ENCODE assay signal across 8 cellular contexts in genomic region chr19:17332677-17333581, GRCh38. TPM values are rescaled to one million over a fixed set of nuclear protein-coding genes. Genes with fewer than 3 reads are reported as not detected.
DNase-seq lines count a peak whose midpoint lies in the region; ATAC-seq, FAIRE-seq and TF ChIP-seq lines count a peak whose summit lies in the region.

No MANE protein-coding gene starts in this region.

- ATAC-seq in T-cell (replicated peaks in 1 of 4) (no peak), HG02642 (IDR thresholded peaks at IDR 0.05; ENCODE audit: poor library complexity, unreplicated experiment) (no peak), gastroesophageal sphincter (no peak)
- ATAC-seq in stimulated activated naive CD8-positive, alpha-beta T cell treated with anti-CD3 and anti-CD28 coated beads, Interleukin-15, Interleukin-2, amounts not matched to agents 100 U/mL and 50 U/mL, for 24 hours = no peak

- no peak for TF ChIP-seq POLR2A in gastroesophageal sphincter (IDR thresholded peaks at IDR 0.05)

- POLR2A ChIA-PET in T-cell (lab: Charles Lee) = interaction anchor here (0.5 to 0.7 kb wide), 4 partner anchors 10 to 280 kb away, joined by 3 to 4 read pairs (median 4); partner anchors contain the start of gene DDA1 (in 1 of the 2)

- CTCF ChIA-PET in T-cell (lab: Charles Lee) = interaction anchor here (0.6 to 1.5 kb wide), 3 partner anchors 24 to 52 kb away, joined by 3 to 13 read pairs (median 5); partner anchors contain the start of genes ABHD8 (in 1 of the 2) and DDA1 (in 1 of the 2)

- WGBS in gastroesophageal sphincter (ENCODE audit: low coverage in 1 of 2), 2 donors = 98 to 100% methylated on average over 1 to 14 of the region's 45 CpGs

- H3K27me3 ChIP-seq in gastroesophageal sphincter = peaks cover 30% of the 10 kb centered on the region

- peaks cover 40 to 44% (median 42%) of the 10 kb centered on the region in 3 donors for H3K4me1 Mint-ChIP-seq in T-cell

- no peak for TF ChIP-seq EP300 in gastroesophageal sphincter (IDR thresholded peaks at IDR 0.05)

- no peak overlapping the region for H3K27ac ChIP-seq in gastroesophageal sphincter

- TF ChIP-seq CTCF in epithelial cell of esophagus (IDR thresholded peaks at IDR 0.05; ENCODE audit: insufficient read depth, low read depth, low read length, missing control alignments) = no peak
- TF ChIP-seq CTCF in gastroesophageal sphincter (IDR thresholded peaks at IDR 0.05) = no peak

- no peaks in the 10 kb centered on the region for H3K9me3 Mint-ChIP-seq in T-cell

- peaks cover 0 to 55% (median 27%) of the 10 kb centered on the region in 3 donors for H3K4me1 ChIP-seq in gastroesophageal sphincter

- H3K27ac Mint-ChIP-seq in T-cell = peak overlapping the region in 1 of 2 donors; percentile 16

- DNase-seq in DMS153 (lab: John Stamatoyannopoulos, UW) = peak; percentile 61
- DNase-seq in DMS153 treated with DMSO at 0.1 percent for 48 hours (lab: John Stamatoyannopoulos, UW; ENCODE audit: unreplicated experiment) = no peak
- peak; percentile 48 for DNase-seq in HTR-8/SVneo (ENCODE audit: insufficient read length, low spot score)
- peak in 17 of 34 experiments; percentile 23 to 58 (median 36) for DNase-seq in T-cell
- peak; percentile 66 for DNase-seq in epithelial cell of esophagus (ENCODE audit: low read depth)
- DNase-seq in stimulated activated naive CD8-positive, alpha-beta T cell treated with anti-CD3 and anti-CD28 coated beads, Interleukin-15, Interleukin-2, amounts not matched to agents 100 U/mL and 50 U/mL, for 24 hours = peak; percentile 52

- H3K36me3 Mint-ChIP-seq in T-cell = no peaks in the 10 kb centered on the region

- no peaks in the 10 kb centered on the region for H3K27me3 Mint-ChIP-seq in T-cell

- H3K4me3 Mint-ChIP-seq in T-cell = peak overlapping the region; percentile 41 to 92 (median 51)

- H3K9me3 ChIP-seq in gastroesophageal sphincter = no peaks in the 10 kb centered on the region

- FAIRE-seq in HTR-8/SVneo (lab: Jason Lieb, UNC) = no peak

- H3K36me3 ChIP-seq in gastroesophageal sphincter = peaks cover 0 to 22% of the 10 kb centered on the region in 2 donors

- H3K4me3 ChIP-seq in epithelial cell of esophagus (ENCODE audit: low read length) = no peak overlapping the region
- H3K4me3 ChIP-seq in gastroesophageal sphincter = no peak overlapping the region

RNA-seq across cellular contexts. Expression of gene ANO8, which starts 1.7 kb away (rescaled TPM):
- total RNA-seq in T-cell (10 to 100 TPM; 18.3 to 27.4 (median 24.9) TPM), gastroesophageal sphincter (1 to 10 TPM; 1.3 to 6.2 (median 4.2) TPM)

RNA-seq across cellular contexts. Expression of gene GTPBP3, which starts 4.4 kb away (rescaled TPM):
- total RNA-seq in T-cell = 10 to 100 TPM; 31.9 to 72.5 (median 65.7) TPM
- 10 to 100 TPM in 3 of 4 donors, 1 to 10 TPM in 1; 9.3 to 20.2 (median 15.6) TPM for total RNA-seq in gastroesophageal sphincter

RNA-seq across cellular contexts. Expression of gene DDA1, which starts 23.6 kb away (rescaled TPM):
- total RNA-seq in T-cell (10 to 100 TPM; 37.3 to 51.7 (median 42.0) TPM), gastroesophageal sphincter (10 to 100 TPM; 13.2 to 58.5 (median 19.9) TPM)

RNA-seq across cellular contexts. Expression of gene MRPL34, which starts 27.3 kb away (rescaled TPM):
- total RNA-seq in T-cell (10 to 100 TPM; 37.6 to 87.0 (median 69.3) TPM), gastroesophageal sphincter (100 to 1,000 TPM in 3 of 4 donors, 10 to 100 TPM in 1; 95.0 to 175 (median 113) TPM)

RNA-seq across cellular contexts. Expression of gene ABHD8, which starts 29.7 kb away (rescaled TPM):
- total RNA-seq in T-cell (10 to 100 TPM in 3 of 5 donors, 1 to 10 TPM in 2; 5.3 to 12.4 (median 11.3) TPM), gastroesophageal sphincter (10 to 100 TPM; 13.2 to 34.4 (median 24.3) TPM)
